Comparison of ENCODE assay signal across 8 cellular contexts in genomic region chr22:19477321-19478085, GRCh38. TPM values are rescaled to one million over a fixed set of nuclear protein-coding genes. Genes with fewer than 3 reads are reported as not detected.
DNase-seq lines count a peak whose midpoint lies in the region; ATAC-seq and TF ChIP-seq lines count a peak whose summit lies in the region.

No MANE protein-coding gene starts in this region.

- peak overlapping the region; percentile 82 for H3K4me3 ChIP-seq in BE2C (ENCODE audit: low read depth, low read length)
- peak overlapping the region; percentile 99 for H3K4me3 ChIP-seq in adipocyte (ENCODE audit: low read length)

- no peak for ATAC-seq in HG02798 (IDR thresholded peaks at IDR 0.05; ENCODE audit: poor library complexity, unreplicated experiment)

- TF ChIP-seq CTCF in BE2C (IDR thresholded peaks at IDR 0.05; ENCODE audit: low read depth, low read length) = peak; percentile 19

- DNase-seq in BE2C = no peak
- DNase-seq in HT-29 (ENCODE audit: low spot score) = peak; percentile 7
- peak; percentile 54 for DNase-seq in adipocyte (ENCODE audit: low read depth)
- peak; percentile 20 to 38 for DNase-seq in lung microvascular endothelial cell (ENCODE audit: low read depth in 2 of 2)
- DNase-seq in NK-92 (lab: John Stamatoyannopoulos, UW; ENCODE audit: unreplicated experiment) = no peak
- no peak for DNase-seq in NK-92 treated with Interleukin-12 subunit alpha and Interleukin-12 subunit beta, amount 100 ng/mL, for 24 hours (lab: John Stamatoyannopoulos, UW)
- no peak for DNase-seq in NCI-H187 (lab: John Stamatoyannopoulos, UW)

- H3K9me3 ChIP-seq in BE2C (no peaks in the 10 kb centered on the region), adipocyte (ENCODE audit: control insufficient read depth, low read length) (no peaks in the 10 kb centered on the region)

- H3K36me3 ChIP-seq in BE2C (peaks cover 33% of the 10 kb centered on the region), adipocyte (ENCODE audit: control insufficient read depth, insufficient read depth, low read length, severe bottlenecking) (peaks cover 27% of the 10 kb centered on the region)

- H3K4me1 ChIP-seq in BE2C = no peaks in the 10 kb centered on the region
- H3K4me1 ChIP-seq in adipocyte (ENCODE audit: control insufficient read depth, insufficient read depth, low read length) = peaks cover 33% of the 10 kb centered on the region

- peak overlapping the region; percentile 96 for H3K9ac ChIP-seq in adipocyte (ENCODE audit: low read length)

- no peaks in the 10 kb centered on the region for H3K27me3 ChIP-seq in BE2C
- H3K27me3 ChIP-seq in adipocyte (replicated peaks; ENCODE audit: control insufficient read depth, insufficient read depth, low read length) = no peaks in the 10 kb centered on the region

RNA-seq across cellular contexts. Expression of gene UFD1, which starts 1.5 kb away (rescaled TPM):
- 105 TPM for polyA plus RNA-seq in BE2C (2012; ENCODE audit: insufficient read depth, insufficient read length, low read depth)
- 146 and 147 TPM in 2 replicates for total RNA-seq in HT-29 (2014; rRNA removed; shearing (Covaris generic))
- 82.5 and 101 TPM in 2 replicates for total RNA-seq in lung microvascular endothelial cell

RNA-seq across cellular contexts. Expression of gene CDC45, which starts 2.2 kb away (rescaled TPM):
- polyA plus RNA-seq in BE2C (2012; ENCODE audit: insufficient read depth, insufficient read length, low read depth) = 7.1 TPM
- total RNA-seq in HT-29 (2014; rRNA removed; shearing (Covaris generic)) = 71.3 and 86.5 TPM in 2 replicates
- 3.0 and 12.2 TPM in 2 replicates for total RNA-seq in lung microvascular endothelial cell

RNA-seq across cellular contexts. Expression of gene C22orf39, which starts 30.0 kb away (rescaled TPM):
- polyA plus RNA-seq in BE2C (2012; ENCODE audit: insufficient read depth, insufficient read length, low read depth) = 169 TPM
- total RNA-seq in HT-29 (2014; rRNA removed; shearing (Covaris generic)) = 43.6 and 58.4 TPM in 2 replicates
- 17.0 and 26.6 TPM in 2 replicates for total RNA-seq in lung microvascular endothelial cell

RNA-seq across cellular contexts. Expression of gene MRPL40, which starts 45.2 kb away (rescaled TPM):
- polyA plus RNA-seq in BE2C (2012; ENCODE audit: insufficient read depth, insufficient read length, low read depth) = 173 TPM
- 67.8 and 70.6 TPM in 2 replicates for total RNA-seq in HT-29 (2014; rRNA removed; shearing (Covaris generic))
- total RNA-seq in lung microvascular endothelial cell = 19.4 and 22.7 TPM in 2 replicates

RNA-seq across cellular contexts. Expression of gene HIRA, which starts 46.0 kb away (rescaled TPM):
- 87.6 TPM for polyA plus RNA-seq in BE2C (2012; ENCODE audit: insufficient read depth, insufficient read length, low read depth)
- total RNA-seq in HT-29 (2014; rRNA removed; shearing (Covaris generic)) = 61.2 and 65.1 TPM in 2 replicates
- total RNA-seq in lung microvascular endothelial cell = 12.2 and 14.7 TPM in 2 replicates

Comparison
In these comparisons a context has a peak if more than half of its experiments do, and no peak if none do; other contexts are left out.
1. DNase-seq: peak in HT-29 (single experiment), adipocyte (single experiment) and lung microvascular endothelial cell (2 of 2); none in BE2C (single experiment), NK-92 (single experiment), NK-92 treated with Interleukin-12 subunit alpha and Interleukin-12 subunit beta, amount 100 ng/mL, for 24 hours (single experiment) and NCI-H187 (0 of 2).